8 cellular contexts compared by ENCODE assay signal in genomic region chr16:71722801-71723536, GRCh38. TPM values are rescaled to one million over a fixed set of nuclear protein-coding genes. Genes with fewer than 3 reads are reported as not detected.
DNase-seq lines count a peak whose midpoint lies in the region; ATAC-seq and TF ChIP-seq lines count a peak whose summit lies in the region.

No MANE protein-coding gene starts in this region.

- peak; percentile 44 for ATAC-seq in GM18505 (IDR thresholded peaks at IDR 0.05; ENCODE audit: unreplicated experiment)
- ATAC-seq in HG02970 (IDR thresholded peaks at IDR 0.05; ENCODE audit: low FRiP score, unreplicated experiment) = peak; percentile 32

- H3K9me3 ChIP-seq in liver (ENCODE audit: control insufficient read depth in 4 of 4, low read length in 3 of 4) = no peaks in the 10 kb centered on the region

- H3K27ac ChIP-seq in liver (ENCODE audit: low read depth in 1 of 2, low read length in 2 of 2) = peak overlapping the region; percentile 64 to 73

- under 1% methylated on average over 59 of the region's 59 CpGs for WGBS in liver

- no peak for TF ChIP-seq CTCF in liver (IDR thresholded peaks at IDR 0.05; ENCODE audit: low read depth, low read length, missing input control)

- DNase-seq in 8988T (peak; percentile 86), NCI-H2227 treated with DMSO at 0.1 percent for 48 hours (lab: John Stamatoyannopoulos, UW) (peak; percentile 14), dermis blood vessel endothelial cell (peak; percentile 69)
- peak; percentile 35 for DNase-seq in activated CD4-positive, alpha-beta T cell treated with anti-CD3 and anti-CD28 coated beads, Interleukin-2, amount 50 U/mL, for 1 hour
- DNase-seq in stimulated activated CD4-positive, alpha-beta T cell treated with anti-CD3 and anti-CD28 coated beads, Interleukin-4, amount 100 ng/mL, for 4 hours = peak; percentile 44 to 48

- peaks cover 12 to 37% (median 25%) of the 10 kb centered on the region in 4 donors for H3K4me1 ChIP-seq in liver (ENCODE audit: control insufficient read depth in 4 of 4, insufficient read depth in 4 of 4, low read length in 3 of 4)

- TF ChIP-seq RAD21 in liver (IDR thresholded peaks at IDR 0.05) = peak in 1 of 2 donors; percentile 6

- peaks cover 0 to under 1% (median 0%) of the 10 kb centered on the region in 4 donors for H3K36me3 ChIP-seq in liver (ENCODE audit: control insufficient read depth in 4 of 4, insufficient read depth in 3 of 4, low read depth in 1 of 4, low read length in 3 of 4)

- peak overlapping the region; percentile 19 to 43 for H3K9ac ChIP-seq in liver (ENCODE audit: low read depth in 1 of 2, low read length in 2 of 2)

- TF ChIP-seq POLR2A in GM18505 (IDR thresholded peaks at IDR 0.05; ENCODE audit: borderline replicate concordance, extremely low read depth, insufficient read depth, insufficient read length) = peak; percentile 3

- peak overlapping the region; percentile 55 to 92 (median 67) for H3K4me3 ChIP-seq in liver (ENCODE audit: low read depth in 1 of 3, low read length in 3 of 3)

- H3K27me3 ChIP-seq in liver (ENCODE audit: control insufficient read depth in 4 of 4, insufficient read depth in 4 of 4, low read length in 3 of 4) = no peaks in the 10 kb centered on the region

TF ChIP-seq in liver, 16 proteins besides CTCF, POLR2A, EP300 and RAD21:
- TF ChIP-seq EGR1 (IDR thresholded peaks at IDR 0.05; ENCODE audit: low read depth in 2 of 2) = no peak
- TF ChIP-seq JUND (IDR thresholded peaks at IDR 0.05) = no peak
- TF ChIP-seq NR2F2 (IDR thresholded peaks at IDR 0.05) = no peak
- TF ChIP-seq, protein P1, sequence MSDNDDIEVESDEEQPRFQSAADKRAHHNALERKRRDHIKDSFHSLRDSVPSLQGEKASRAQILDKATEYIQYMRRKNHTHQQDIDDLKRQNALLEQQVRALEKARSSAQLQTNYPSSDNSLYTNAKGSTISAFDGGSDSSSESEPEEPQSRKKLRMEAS (IDR thresholded peaks at IDR 0.05) = no peak
- TF ChIP-seq RXRA (IDR thresholded peaks at IDR 0.05) = no peak
- no peak for TF ChIP-seq GABPA (IDR thresholded peaks at IDR 0.05 in 1 of 2, conservative IDR thresholded peaks at IDR 0.05 in 1 of 2)
- TF ChIP-seq YY1 (IDR thresholded peaks at IDR 0.05) = no peak
- no peak for TF ChIP-seq FOXA2 (IDR thresholded peaks at IDR 0.05)
- no peak for TF ChIP-seq HNF4G (IDR thresholded peaks at IDR 0.05)
- TF ChIP-seq TAF1 (conservative IDR thresholded peaks at IDR 0.05) = no peak
- TF ChIP-seq, protein P2, sequence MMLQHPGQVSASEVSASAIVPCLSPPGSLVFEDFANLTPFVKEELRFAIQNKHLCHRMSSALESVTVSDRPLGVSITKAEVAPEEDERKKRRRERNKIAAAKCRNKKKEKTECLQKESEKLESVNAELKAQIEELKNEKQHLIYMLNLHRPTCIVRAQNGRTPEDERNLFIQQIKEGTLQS (IDR thresholded peaks at IDR 0.05) = no peak
- no peak for TF ChIP-seq HNF4A (conservative IDR thresholded peaks at IDR 0.05)
- TF ChIP-seq SP1 (IDR thresholded peaks at IDR 0.05) = no peak
TF ChIP-seq in liver: peak in this region for 0.

RNA-seq across cellular contexts. Expression of gene PHLPP2, which starts 1.5 kb away (rescaled TPM):
- total RNA-seq in dermis blood vessel endothelial cell (9.0 and 10.5 TPM in 2 replicates), liver (1 to 10 TPM; 5.5 to 7.8 TPM)
- 1 to 10 TPM; 1.2 to 2.2 TPM for polyA plus RNA-seq in liver

Comparison
In these comparisons a context has a peak if more than half of its experiments do, and no peak if none do; other contexts are left out.
1. Peak in every context shown above with its lines: DNase-seq, ATAC-seq, H3K4me3 ChIP-seq and H3K27ac ChIP-seq.
2. DNase-seq: peak in every context shown above with its lines; median percentile 86 in 8988T; 69 in dermis blood vessel endothelial cell; 46 in stimulated activated CD4-positive, alpha-beta T cell treated with anti-CD3 and anti-CD28 coated beads, Interleukin-4, amount 100 ng/mL, for 4 hours; 35 in activated CD4-positive, alpha-beta T cell treated with anti-CD3 and anti-CD28 coated beads, Interleukin-2, amount 50 U/mL, for 1 hour; 14 in NCI-H2227 treated with DMSO at 0.1 percent for 48 hours.